Comparison of ENCODE assay signal across 1 cellular context in the genomic region with DNA sequence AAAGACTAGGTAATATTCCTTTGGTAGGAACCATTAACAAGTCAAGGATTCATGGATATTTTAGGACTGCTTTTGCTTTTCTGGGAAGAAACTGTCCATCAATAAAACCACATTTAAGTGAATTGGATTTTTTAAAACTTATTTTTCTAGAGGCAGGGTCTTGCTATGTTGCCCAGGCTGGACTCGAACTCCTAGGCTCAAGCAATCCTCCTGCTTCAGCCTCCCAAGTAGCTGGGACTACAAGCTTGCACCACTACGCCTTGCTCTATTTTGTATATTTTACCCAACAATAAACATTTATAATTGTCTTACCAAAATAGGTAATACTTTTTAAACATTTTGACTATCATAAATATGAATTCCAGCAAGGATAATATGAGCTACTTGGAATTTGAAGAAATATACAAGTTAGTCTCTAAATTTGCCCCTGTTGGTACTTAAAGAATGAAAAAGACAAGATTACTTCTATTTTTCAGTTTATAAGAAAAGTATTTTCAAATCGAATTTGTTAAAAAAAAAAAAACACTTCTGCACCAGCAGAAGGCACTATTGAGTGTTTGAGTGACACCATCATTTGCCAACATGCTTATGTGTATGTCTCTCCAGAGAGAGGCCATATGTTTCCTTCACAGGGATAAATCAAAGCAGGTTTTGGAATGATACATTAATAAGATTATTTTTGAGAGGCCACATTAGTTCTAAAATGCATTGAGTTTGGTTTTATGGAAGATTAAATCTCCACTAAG.
TF ChIP-seq lines count a peak whose summit lies in the region.

No MANE protein-coding gene starts in this region.

TF ChIP-seq in WTC11, 78 proteins besides CTCF, POLR2A, EP300 and RAD21 (continued from another document):
- TF ChIP-seq, protein P1, sequence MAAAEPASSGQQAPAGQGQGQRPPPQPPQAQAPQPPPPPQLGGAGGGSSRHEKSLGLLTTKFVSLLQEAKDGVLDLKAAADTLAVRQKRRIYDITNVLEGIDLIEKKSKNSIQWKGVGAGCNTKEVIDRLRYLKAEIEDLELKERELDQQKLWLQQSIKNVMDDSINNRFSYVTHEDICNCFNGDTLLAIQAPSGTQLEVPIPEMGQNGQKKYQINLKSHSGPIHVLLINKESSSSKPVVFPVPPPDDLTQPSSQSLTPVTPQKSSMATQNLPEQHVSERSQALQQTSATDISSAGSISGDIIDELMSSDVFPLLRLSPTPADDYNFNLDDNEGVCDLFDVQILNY (CRISPR knock-in tag; IDR thresholded peaks at IDR 0.05) = no peak
